ENCODE assay signal across 18 cellular contexts in the genomic region with DNA sequence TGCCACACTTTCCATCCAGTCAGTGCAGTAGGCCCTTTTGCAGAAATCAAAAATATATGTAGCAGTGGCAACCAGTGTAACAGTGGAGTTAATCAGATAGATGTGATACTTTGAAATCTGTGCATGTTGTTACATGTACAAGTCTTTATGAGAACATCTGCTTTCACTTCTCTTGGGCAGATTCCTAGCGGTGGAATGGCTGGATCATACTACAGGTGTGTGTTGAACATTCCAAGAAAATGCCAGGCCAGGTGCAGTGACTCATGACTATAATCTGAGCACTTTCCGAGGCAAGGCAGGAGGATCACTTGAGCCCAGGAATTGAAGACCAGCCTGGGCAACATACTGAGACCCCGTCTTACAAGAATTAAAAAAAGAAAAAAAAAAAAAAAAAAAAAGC. TPM values are rescaled to one million over a fixed set of nuclear protein-coding genes. Genes with fewer than 3 reads are reported as not detected.
DNase-seq lines count a peak whose midpoint lies in the region; ATAC-seq and TF ChIP-seq lines count a peak whose summit lies in the region.
"Had no signal": no experiment of that assay in that cellular context is flagged by ENCODE, and none has a peak within 500 bp of the region (broad histone marks: within the 10 kb centered on the region; RNA-seq: fewer than 3 reads in every experiment).

No MANE protein-coding gene starts in this region.

- DNase-seq in activated naive CD8-positive, alpha-beta T cell treated with anti-CD3 and anti-CD28 coated beads, Interleukin-2, amount 10 ng/mL, durations not matched to agents 7 days and 5 days, result peak; percentile 0
- DNase-seq in activated naive CD8-positive, alpha-beta T cell treated with anti-CD3 and anti-CD28 coated beads for 36 hours, result no peak
- DNase-seq in RWPE1 (ENCODE audit: low spot score) (peak; percentile 82), glutamatergic neuron (no peak), NCI-H1694 treated with DMSO at 0.1 percent for 48 hours (lab: John Stamatoyannopoulos, UW) (no peak), activated gamma-delta T cell treated with Interleukin-2 at 50 U/mL for 16 hours (no peak)
- DNase-seq: anterior cingulate cortex, foreskin melanocyte, NCI-H187 treated with DMSO at 0.1 percent for 48 hours, occipital lobe, right cardiac atrium, SHP77 treated with DMSO at 0.1 percent for 48 hours had no signal

- H3K9me3 Mint-ChIP-seq in activated naive CD8-positive, alpha-beta T cell treated with anti-CD3 and anti-CD28 coated beads, Interleukin-2, amount 10 ng/mL, durations not matched to agents 7 days and 5 days, result no peaks in the 10 kb centered on the region
- no peaks in the 10 kb centered on the region for H3K9me3 Mint-ChIP-seq in activated naive CD8-positive, alpha-beta T cell treated with anti-CD3 and anti-CD28 coated beads for 36 hours
- H3K9me3 Mint-ChIP-seq in glutamatergic neuron (ENCODE audit: unreplicated experiment), result peaks cover 3% of the 10 kb centered on the region
- H3K9me3 Mint-ChIP-seq in stimulated activated memory B cell treated with anti-CD40 and anti-IgM and Interleukin-4, amounts not matched to agents 10 μg/mL and 1 μg/mL and 100 μg/mL, for 72 hours, result no peaks in the 10 kb centered on the region
- H3K9me3 Mint-ChIP-seq: activated T-helper 17 cell treated with anti-CD3 and anti-CD28 coated beads, Interleukin-2, amount 50 U/mL, for 72 hours; stimulated activated naive CD8-positive, alpha-beta T cell treated with anti-CD3 and anti-CD28 coated beads, Interleukin-15, Interleukin-2, amounts not matched to agents 100 ng/mL and 50 ng/mL, for 24 hours; type B pancreatic cell had no signal

- H3K4me1 Mint-ChIP-seq in activated naive CD8-positive, alpha-beta T cell treated with anti-CD3 and anti-CD28 coated beads, Interleukin-2, amount 10 ng/mL, durations not matched to agents 7 days and 5 days, result peaks cover 3% of the 10 kb centered on the region
- peaks cover 18% of the 10 kb centered on the region for H3K4me1 Mint-ChIP-seq in activated naive CD8-positive, alpha-beta T cell treated with anti-CD3 and anti-CD28 coated beads for 36 hours
- peaks cover 31% of the 10 kb centered on the region for H3K4me1 Mint-ChIP-seq in glutamatergic neuron (ENCODE audit: low read depth, unreplicated experiment)
- peaks cover 60% of the 10 kb centered on the region for H3K4me1 Mint-ChIP-seq in stimulated activated memory B cell treated with anti-CD40 and anti-IgM and Interleukin-4, amounts not matched to agents 10 μg/mL and 1 μg/mL and 100 μg/mL, for 72 hours

- CTCF ChIA-PET in RWPE1 (lab: Yijun Ruan, JAX), result no interaction called here

- TF ChIP-seq CTCF in RWPE1 (conservative IDR thresholded peaks at IDR 0.05; ENCODE audit: low read depth), result no peak
- TF ChIP-seq CTCF in glutamatergic neuron (IDR thresholded peaks at IDR 0.05; ENCODE audit: partially characterized antibody, unreplicated experiment), result no peak

- peaks cover 17% of the 10 kb centered on the region for H3K36me3 Mint-ChIP-seq in activated naive CD8-positive, alpha-beta T cell treated with anti-CD3 and anti-CD28 coated beads, Interleukin-2, amount 10 ng/mL, durations not matched to agents 7 days and 5 days
- peaks cover 8% of the 10 kb centered on the region for H3K36me3 Mint-ChIP-seq in activated naive CD8-positive, alpha-beta T cell treated with anti-CD3 and anti-CD28 coated beads for 36 hours
- H3K36me3 Mint-ChIP-seq in glutamatergic neuron (ENCODE audit: unreplicated experiment), result no peaks in the 10 kb centered on the region
- peaks cover 18% of the 10 kb centered on the region for H3K36me3 Mint-ChIP-seq in stimulated activated memory B cell treated with anti-CD40 and anti-IgM and Interleukin-4, amounts not matched to agents 10 μg/mL and 1 μg/mL and 100 μg/mL, for 72 hours

- POLR2A ChIA-PET in activated naive CD8-positive, alpha-beta T cell treated with anti-CD3 and anti-CD28 coated beads, Interleukin-2, amount 10 ng/mL, durations not matched to agents 7 days and 5 days (lab: Charles Lee), result no interaction called here
- POLR2A ChIA-PET in RWPE1 (lab: Yijun Ruan, JAX; ENCODE audit: low non-redundant PET), result no interaction called here

- peak overlapping the region; percentile 72 for H3K27ac ChIP-seq in RWPE1

- no peak overlapping the region for H3K27ac Mint-ChIP-seq in activated naive CD8-positive, alpha-beta T cell treated with anti-CD3 and anti-CD28 coated beads, Interleukin-2, amount 10 ng/mL, durations not matched to agents 7 days and 5 days
- no peak overlapping the region for H3K27ac Mint-ChIP-seq in activated naive CD8-positive, alpha-beta T cell treated with anti-CD3 and anti-CD28 coated beads for 36 hours
- H3K27ac Mint-ChIP-seq in glutamatergic neuron (ENCODE audit: unreplicated experiment), result peak overlapping the region; percentile 80
- peak overlapping the region; percentile 82 for H3K27ac Mint-ChIP-seq in stimulated activated memory B cell treated with anti-CD40 and anti-IgM and Interleukin-4, amounts not matched to agents 10 μg/mL and 1 μg/mL and 100 μg/mL, for 72 hours
- H3K27ac Mint-ChIP-seq: activated T-helper 17 cell treated with anti-CD3 and anti-CD28 coated beads, Interleukin-2, amount 50 U/mL, for 72 hours; type B pancreatic cell had no signal

- no peak overlapping the region for H3K4me3 Mint-ChIP-seq in activated naive CD8-positive, alpha-beta T cell treated with anti-CD3 and anti-CD28 coated beads, Interleukin-2, amount 10 ng/mL, durations not matched to agents 7 days and 5 days
- no peak overlapping the region for H3K4me3 Mint-ChIP-seq in activated naive CD8-positive, alpha-beta T cell treated with anti-CD3 and anti-CD28 coated beads for 36 hours
- no peak overlapping the region for H3K4me3 Mint-ChIP-seq in glutamatergic neuron (ENCODE audit: unreplicated experiment)
- H3K4me3 Mint-ChIP-seq in stimulated activated memory B cell treated with anti-CD40 and anti-IgM and Interleukin-4, amounts not matched to agents 10 μg/mL and 1 μg/mL and 100 μg/mL, for 72 hours, result peak overlapping the region; percentile 21
- H3K4me3 Mint-ChIP-seq: activated T-helper 17 cell treated with anti-CD3 and anti-CD28 coated beads, Interleukin-2, amount 50 U/mL, for 72 hours; stimulated activated naive CD8-positive, alpha-beta T cell treated with anti-CD3 and anti-CD28 coated beads, Interleukin-15, Interleukin-2, amounts not matched to agents 100 ng/mL and 50 ng/mL, for 24 hours; type B pancreatic cell had no signal

- no peak for ATAC-seq in activated naive CD8-positive, alpha-beta T cell treated with anti-CD3 and anti-CD28 coated beads, Interleukin-2, amount 10 ng/mL, durations not matched to agents 7 days and 5 days (ENCODE audit: low read depth)
- ATAC-seq in stimulated activated memory B cell treated with anti-CD40 and anti-IgM and Interleukin-4, amounts not matched to agents 10 μg/mL and 1 μg/mL and 100 μg/mL, for 72 hours, result no peak
- no peak for ATAC-seq in GM21360 (IDR thresholded peaks at IDR 0.05; ENCODE audit: unreplicated experiment)
- ATAC-seq: activated T-helper 17 cell treated with anti-CD3 and anti-CD28 coated beads, Interleukin-2, amount 50 U/mL, for 72 hours; HCT116 had no signal

- no peaks in the 10 kb centered on the region for H3K27me3 Mint-ChIP-seq in activated naive CD8-positive, alpha-beta T cell treated with anti-CD3 and anti-CD28 coated beads, Interleukin-2, amount 10 ng/mL, durations not matched to agents 7 days and 5 days
- no peaks in the 10 kb centered on the region for H3K27me3 Mint-ChIP-seq in activated naive CD8-positive, alpha-beta T cell treated with anti-CD3 and anti-CD28 coated beads for 36 hours
- peaks cover 10% of the 10 kb centered on the region for H3K27me3 Mint-ChIP-seq in glutamatergic neuron (ENCODE audit: unreplicated experiment)
- no peaks in the 10 kb centered on the region for H3K27me3 Mint-ChIP-seq in stimulated activated memory B cell treated with anti-CD40 and anti-IgM and Interleukin-4, amounts not matched to agents 10 μg/mL and 1 μg/mL and 100 μg/mL, for 72 hours
- H3K27me3 Mint-ChIP-seq: activated T-helper 17 cell treated with anti-CD3 and anti-CD28 coated beads, Interleukin-2, amount 50 U/mL, for 72 hours; stimulated activated naive CD8-positive, alpha-beta T cell treated with anti-CD3 and anti-CD28 coated beads, Interleukin-15, Interleukin-2, amounts not matched to agents 100 ng/mL and 50 ng/mL, for 24 hours; type B pancreatic cell had no signal

RNA-seq across cellular contexts. Expression of gene GNB1, which starts 55.3 kb away (rescaled TPM):
- 100 to 1,000 TPM; 353 to 372 TPM for total RNA-seq in activated naive CD8-positive, alpha-beta T cell treated with anti-CD3 and anti-CD28 coated beads, Interleukin-2, amount 10 ng/mL, durations not matched to agents 7 days and 5 days
- total RNA-seq in activated naive CD8-positive, alpha-beta T cell treated with anti-CD3 and anti-CD28 coated beads for 36 hours, result 100 to 1,000 TPM; 360 to 394 TPM
- 734 TPM for total RNA-seq in glutamatergic neuron (ENCODE audit: unreplicated experiment)

RNA-seq across cellular contexts. Expression of gene NADK, which starts 57.3 kb away (rescaled TPM):
- 10 to 100 TPM; 69.7 to 74.3 TPM for total RNA-seq in activated naive CD8-positive, alpha-beta T cell treated with anti-CD3 and anti-CD28 coated beads, Interleukin-2, amount 10 ng/mL, durations not matched to agents 7 days and 5 days
- 10 to 100 TPM; 74.7 to 77.1 TPM for total RNA-seq in activated naive CD8-positive, alpha-beta T cell treated with anti-CD3 and anti-CD28 coated beads for 36 hours
- total RNA-seq in glutamatergic neuron (ENCODE audit: unreplicated experiment), result 66.0 TPM

Comparison
In these comparisons a context has a peak if more than half of its experiments do, and no peak if none do; other contexts are left out.
1. DNase-seq: peak in activated naive CD8-positive, alpha-beta T cell treated with anti-CD3 and anti-CD28 coated beads, Interleukin-2, amount 10 ng/mL, durations not matched to agents 7 days and 5 days (single experiment) and RWPE1 (single experiment); none in activated naive CD8-positive, alpha-beta T cell treated with anti-CD3 and anti-CD28 coated beads for 36 hours (single experiment), glutamatergic neuron (single experiment), NCI-H1694 treated with DMSO at 0.1 percent for 48 hours (single experiment) and activated gamma-delta T cell treated with Interleukin-2 at 50 U/mL for 16 hours (single experiment).
2. H3K27ac Mint-ChIP-seq: peak in glutamatergic neuron (single experiment) and stimulated activated memory B cell treated with anti-CD40 and anti-IgM and Interleukin-4, amounts not matched to agents 10 μg/mL and 1 μg/mL and 100 μg/mL, for 72 hours (single experiment); none in activated naive CD8-positive, alpha-beta T cell treated with anti-CD3 and anti-CD28 coated beads, Interleukin-2, amount 10 ng/mL, durations not matched to agents 7 days and 5 days (single experiment) and activated naive CD8-positive, alpha-beta T cell treated with anti-CD3 and anti-CD28 coated beads for 36 hours (single experiment).